In the genomic region with DNA sequence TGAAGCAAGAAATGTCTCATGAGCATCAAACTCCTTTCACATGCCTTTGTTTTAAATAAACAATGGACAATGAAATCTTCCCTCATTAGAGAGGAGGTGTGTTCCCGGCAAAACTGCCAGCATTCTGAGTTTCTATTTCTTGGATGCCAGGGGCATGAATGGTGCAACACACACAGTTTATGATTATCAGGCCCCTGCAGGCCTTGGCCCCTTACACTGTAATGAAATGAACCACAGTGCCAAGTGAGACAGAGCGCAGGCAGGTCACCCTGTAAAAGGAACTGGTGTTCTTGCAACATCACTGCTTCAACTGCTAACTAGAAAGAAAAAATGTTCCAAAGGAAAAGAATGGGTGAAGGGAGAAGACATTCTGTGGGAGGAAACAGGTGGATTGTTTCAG, we compare ENCODE assay signal across 29 cellular contexts. TPM values are rescaled to one million over a fixed set of nuclear protein-coding genes. Genes with fewer than 3 reads are reported as not detected.
DNase-seq lines count a peak whose midpoint lies in the region; ATAC-seq, FAIRE-seq and TF ChIP-seq lines count a peak whose summit lies in the region.
"Had no signal": no experiment of that assay in that cellular context is flagged by ENCODE, and none has a peak within 500 bp of the region (broad histone marks: within the 10 kb centered on the region; RNA-seq: fewer than 3 reads in every experiment).

No MANE protein-coding gene starts in this region.

- ATAC-seq in K562 = no peak
- ATAC-seq in left lobe of liver = no peak
- ATAC-seq: stimulated activated effector memory CD8-positive, alpha-beta T cell treated with anti-CD3 and anti-CD28 coated beads, Interleukin-12 subunit alpha, Interleukin-12 subunit beta, amount 100 ng/mL, for 72 hours had no signal

- DNase-seq in Calu3 (peak; percentile 51), NOMO-1 treated with DMSO at 0.1 percent for 48 hours (lab: John Stamatoyannopoulos, UW; ENCODE audit: unreplicated experiment) (peak; percentile 73), K562 (ENCODE audit: extremely low read depth in 1 of 4, low spot score in 3 of 4) (no peak), kidney tubule cell (ENCODE audit: low spot score) (peak; percentile 39), NCI-H2171 (lab: John Stamatoyannopoulos, UW) (no peak), HFFc6 (no peak), left lobe of liver (ENCODE audit: low spot score) (no peak), HuH-7 (ENCODE audit: low spot score) (no peak)
- DNase-seq: activated CD4-positive, alpha-beta T cell treated with anti-CD3 and anti-CD28 coated beads, Interleukin-2, amount 50 U/mL, for 48 hours; activated CD8-positive, alpha-beta memory T cell treated with anti-CD3 and anti-CD28 coated beads, Interleukin-2, amount 50 U/mL, for 4 hours; activated naive CD8-positive, alpha-beta T cell treated with anti-CD3 and anti-CD28 coated beads for 36 hours; cerebellar nuclear complex; gastrocnemius medialis; hippocampal formation; immature natural killer cell; KG1; left ventricle myocardium inferior; naive B cell; NCI-H1048; NCI-H187 treated with DMSO at 0.1 percent for 48 hours; NCI-H69; nucleus accumbens; small intestine; stimulated activated CD4-positive, alpha-beta T cell treated with anti-CD3 and anti-CD28 coated beads, Interleukin-2, amount 100 ng/mL, for 24 hours; uterus had no signal

- H3K4me1 ChIP-seq in K562 (replicated peaks in 1 of 2; ENCODE audit: control insufficient read depth in 2 of 2, insufficient read depth in 2 of 2, low read length in 2 of 2) = peaks cover 33 to 43% of the 10 kb centered on the region in 2 experiments
- H3K4me1 ChIP-seq: uterus had no signal

- H3K9ac ChIP-seq in K562 (ENCODE audit: insufficient read depth in 1 of 2, low read depth in 2 of 2, low read length in 2 of 2) = no peak overlapping the region
- H3K9ac ChIP-seq: BLaER1 treated with 17β-estradiol and CSF1 and Interleukin-3, amounts not matched to agents 10 nM and 100 nM had no signal

- no TSS peak for BruUV-seq in Calu3 (replicated peaks; lab: Mats Ljungman, UMichigan)
- BruUV-seq in K562 (replicated peaks; lab: Mats Ljungman, UMichigan) = no TSS peak

- WGBS in K562 (ENCODE audit: insufficient coverage, low coverage, missing lambda C conversion rate) = 47% methylated on average over 2 of the region's 2 CpGs

- TF ChIP-seq POLR2A in K562 (conservative IDR thresholded peaks at IDR 0.05) = no peak

- no peaks in the 10 kb centered on the region for H3K27me3 Mint-ChIP-seq in Calu3 (ENCODE audit: unreplicated experiment)
- H3K27me3 Mint-ChIP-seq in HFFc6 (ENCODE audit: insufficient read depth) = peaks cover 3% of the 10 kb centered on the region
- H3K27me3 Mint-ChIP-seq: activated naive CD8-positive, alpha-beta T cell treated with anti-CD3 and anti-CD28 coated beads for 36 hours; naive B cell had no signal

- no peak overlapping the region for H3K4me2 ChIP-seq in K562 (ENCODE audit: insufficient read depth, low read length)
- H3K4me2 ChIP-seq: BLaER1 treated with 17β-estradiol and CSF1 and Interleukin-3, amounts not matched to agents 10 nM and 100 nM had no signal

- H3K27ac Mint-ChIP-seq in Calu3 (ENCODE audit: unreplicated experiment) (no peak overlapping the region), HFFc6 (no peak overlapping the region)
- H3K27ac Mint-ChIP-seq: activated naive CD8-positive, alpha-beta T cell treated with anti-CD3 and anti-CD28 coated beads for 36 hours; immature natural killer cell; naive B cell; stimulated activated effector memory CD8-positive, alpha-beta T cell treated with anti-CD3 and anti-CD28 coated beads, Interleukin-12 subunit alpha, Interleukin-12 subunit beta, amount 100 ng/mL, for 72 hours had no signal

- no peaks in the 10 kb centered on the region for H3K9me3 ChIP-seq in K562 (replicated peaks; ENCODE audit: control insufficient read depth, insufficient read depth, low read depth, low read length)
- H3K9me3 ChIP-seq: BLaER1 treated with 17β-estradiol and CSF1 and Interleukin-3, amounts not matched to agents 10 nM and 100 nM; gastrocnemius medialis; left ventricle myocardium inferior; uterus had no signal

- H3K36me3 Mint-ChIP-seq in Calu3 (ENCODE audit: insufficient read depth, unreplicated experiment) (peaks cover 20% of the 10 kb centered on the region), HFFc6 (ENCODE audit: low read depth) (0 out of 2 replicates have a peak, but pooled peaks cover 5% of the 10 kb centered on the region)
- H3K36me3 Mint-ChIP-seq: immature natural killer cell; naive B cell; stimulated activated effector memory CD8-positive, alpha-beta T cell treated with anti-CD3 and anti-CD28 coated beads, Interleukin-12 subunit alpha, Interleukin-12 subunit beta, amount 100 ng/mL, for 72 hours had no signal

- H3K79me2 ChIP-seq in K562 (ENCODE audit: control insufficient read depth, insufficient read depth, low read length) = peaks cover 12% of the 10 kb centered on the region

- no peak overlapping the region for H3K4me3 ChIP-seq in K562
- H3K4me3 ChIP-seq: BLaER1 treated with 17β-estradiol and CSF1 and Interleukin-3, amounts not matched to agents 10 nM and 100 nM; gastrocnemius medialis; left ventricle myocardium inferior; uterus had no signal

- H3K9me3 Mint-ChIP-seq in Calu3 (ENCODE audit: low read depth, unreplicated experiment) (no peaks in the 10 kb centered on the region), HFFc6 (no peaks in the 10 kb centered on the region)
- H3K9me3 Mint-ChIP-seq: activated naive CD8-positive, alpha-beta T cell treated with anti-CD3 and anti-CD28 coated beads for 36 hours; immature natural killer cell; naive B cell; stimulated activated effector memory CD8-positive, alpha-beta T cell treated with anti-CD3 and anti-CD28 coated beads, Interleukin-12 subunit alpha, Interleukin-12 subunit beta, amount 100 ng/mL, for 72 hours had no signal

- H3K4me1 Mint-ChIP-seq in Calu3 (ENCODE audit: low read depth, unreplicated experiment) = peaks cover 60% of the 10 kb centered on the region
- peaks cover 58% of the 10 kb centered on the region for H3K4me1 Mint-ChIP-seq in HFFc6 (ENCODE audit: low read depth)

- H4K20me1 ChIP-seq in K562 (replicated peaks; ENCODE audit: control insufficient read depth, insufficient read depth, low read length) = no peaks in the 10 kb centered on the region
- H4K20me1 ChIP-seq: BLaER1 treated with 17β-estradiol and CSF1 and Interleukin-3, amounts not matched to agents 10 nM and 100 nM had no signal

- no peaks in the 10 kb centered on the region for H3K36me3 ChIP-seq in K562 (ENCODE audit: control insufficient read depth, insufficient read depth, low read length)
- H3K36me3 ChIP-seq: gastrocnemius medialis, left ventricle myocardium inferior, uterus had no signal

- TF ChIP-seq RAD21 in K562 (CRISPR knock-in tag; conservative IDR thresholded peaks at IDR 0.05 in 1 of 2, IDR thresholded peaks at IDR 0.05 in 1 of 2) = no peak

- in situ Hi-C loops in K562 (cut with MboI) = no loop called here

- CTCF ChIA-PET in Calu3 (lab: Charles Lee) = no interaction called here
- CTCF ChIA-PET in K562 (lab: Yijun Ruan, JAX; ENCODE audit: low intra/inter-chr PET ratio) = no interaction called here

- intact Hi-C loops in Calu3 (cut with micrococcal nuclease; ENCODE audit: unreplicated experiment) = no loop called here
- intact Hi-C loops in K562 (cut with micrococcal nuclease) = no loop called here

- no peak overlapping the region for H3K4me3 Mint-ChIP-seq in Calu3 (ENCODE audit: low read depth, unreplicated experiment)
- H3K4me3 Mint-ChIP-seq in HFFc6 = no peak overlapping the region
- H3K4me3 Mint-ChIP-seq: activated naive CD8-positive, alpha-beta T cell treated with anti-CD3 and anti-CD28 coated beads for 36 hours; immature natural killer cell; stimulated activated effector memory CD8-positive, alpha-beta T cell treated with anti-CD3 and anti-CD28 coated beads, Interleukin-12 subunit alpha, Interleukin-12 subunit beta, amount 100 ng/mL, for 72 hours had no signal

- H3K9me1 ChIP-seq in K562 (ENCODE audit: control insufficient read depth, insufficient read depth, low read length) = peaks cover 5% of the 10 kb centered on the region

- TF ChIP-seq EP300 in K562 (IDR thresholded peaks at IDR 0.05; ENCODE audit: low read length) = no peak

- FAIRE-seq in K562 (lab: Jason Lieb, UNC) = no peak
- FAIRE-seq: D721Med, GM19239, small intestine had no signal

- H3K27ac ChIP-seq in K562 (ENCODE audit: extremely low read depth, low read depth, low read length) = no peak overlapping the region
- H3K27ac ChIP-seq: BLaER1 treated with 17β-estradiol and CSF1 and Interleukin-3, amounts not matched to agents 10 nM and 100 nM; left ventricle myocardium inferior; uterus had no signal

- TF ChIP-seq CTCF in Calu3 (IDR thresholded peaks at IDR 0.05; ENCODE audit: unreplicated experiment) (no peak), K562 (IDR thresholded peaks at IDR 0.05 in 2 of 3, conservative IDR thresholded peaks at IDR 0.05 in 1 of 3; ENCODE audit: insufficient read depth in 2 of 3, low read depth in 1 of 3, low read length in 3 of 3) (no peak), HFFc6 (IDR thresholded peaks at IDR 0.05) (no peak)

- POLR2A ChIA-PET in K562 (lab: Yijun Ruan, JAX) = no interaction called here

- H2AFZ ChIP-seq in K562 (ENCODE audit: low read depth, low read length) = no peak overlapping the region

- H3K27me3 ChIP-seq in K562 (ENCODE audit: control insufficient read depth in 2 of 2, insufficient read depth in 2 of 2, low read length in 2 of 2) = no peaks in the 10 kb centered on the region
- H3K27me3 ChIP-seq: BLaER1 treated with 17β-estradiol and CSF1 and Interleukin-3, amounts not matched to agents 10 nM and 100 nM; gastrocnemius medialis; uterus had no signal

RNA-seq across cellular contexts. Expression of a gene that starts 3.8 kb away (rescaled TPM):
- total RNA-seq in Calu3 (2022) = 29.2 TPM in 2 replicates
- 43.3 and 43.8 TPM in 2 replicates for total RNA-seq in K562 (2011; cell fraction: chromatin; rRNA removed; ENCODE audit: low replicate concordance)
- 42.9 and 48.8 TPM in 2 replicates for total RNA-seq in K562 (2011; cell fraction: nucleolus; rRNA removed)
- total RNA-seq in K562 (2011; cell fraction: nucleoplasm; rRNA removed) = 52.9 and 57.7 TPM in 2 replicates
- total RNA-seq in K562 (2014; rRNA removed) = 30.5 and 34.4 TPM in 2 replicates
- total RNA-seq in K562 (2014; rRNA removed; fragmentation: Illumina TruSeq; extraction: Trizol) = 54.7 and 62.1 TPM in 2 replicates
- 44.5 and 46.0 TPM in 2 replicates for total RNA-seq in K562 (2015; rRNA removed; fragmentation: Illumina TruSeq; extraction: Trizol)
- 38.9 and 40.3 TPM in 2 replicates for total RNA-seq in K562 (2021)
- polyA plus RNA-seq in K562 (2011; rRNA removed) = 59.3 and 60.4 TPM in 2 replicates
- polyA plus RNA-seq in K562 (2011; cell fraction: cytosol; rRNA removed) = 50.8 and 72.2 TPM in 2 replicates
- polyA plus RNA-seq in K562 (2011; cell fraction: nucleus; rRNA removed) = 31.5 and 37.4 TPM in 2 replicates
- 49.3 and 58.4 TPM in 2 replicates for polyA plus RNA-seq in K562 (2012)
- 56.4 and 59.3 TPM in 2 replicates for polyA plus RNA-seq in K562 (2014; fragmentation: Illumina TruSeq; extraction: Trizol)
- 10 to 100 TPM; 92.9 to 97.9 TPM for polyA plus RNA-seq in K562 (2014; fragmentation: Nextera tagmentation; extraction: Ambion mirVana)
- 39.1 and 49.9 TPM in 2 replicates for polyA plus RNA-seq in K562 (2014; rRNA removed)
- polyA minus RNA-seq in K562 (2011; rRNA and poly(A)+ RNA removed) = 54.5 and 72.3 TPM in 2 replicates
- 14.7 and 28.0 TPM in 2 replicates for polyA minus RNA-seq in K562 (2011; cell fraction: cytosol; rRNA and poly(A)+ RNA removed)
- 22.5 and 45.2 TPM in 2 replicates for polyA minus RNA-seq in K562 (2011; cell fraction: nucleus; rRNA and poly(A)+ RNA removed)
- 10 to 100 TPM; 14.2 to 17.1 (median 15.3) TPM for total RNA-seq in HFFc6 (2021; fragmentation: NEBNext Ultra II Directional; extraction: Animal tissue kit (Norgen Biotek cat#: 25700))
- 7.6 TPM for total RNA-seq in left lobe of liver

RNA-seq across cellular contexts. Expression of a gene that starts 27.2 kb away (rescaled TPM):
- not detected in 2 replicates for total RNA-seq in Calu3 (2022)
- not detected in 2 replicates for total RNA-seq in K562 (2011; cell fraction: chromatin; rRNA removed; ENCODE audit: low replicate concordance)
- not detected in 2 replicates for total RNA-seq in K562 (2011; cell fraction: nucleolus; rRNA removed)
- not detected in 2 replicates for total RNA-seq in K562 (2011; cell fraction: nucleoplasm; rRNA removed)
- not detected in 2 replicates for total RNA-seq in K562 (2014; rRNA removed)
- not detected in 2 replicates for total RNA-seq in K562 (2014; rRNA removed; fragmentation: Illumina TruSeq; extraction: Trizol)
- total RNA-seq in K562 (2015; rRNA removed; fragmentation: Illumina TruSeq; extraction: Trizol) = not detected in 2 replicates
- not detected in 2 replicates for total RNA-seq in K562 (2021)
- polyA plus RNA-seq in K562 (2011; rRNA removed) = 0.08 TPM in 1 of 2 replicates, not detected in the other
- not detected in 2 replicates for polyA plus RNA-seq in K562 (2011; cell fraction: cytosol; rRNA removed)
- not detected in 2 replicates for polyA plus RNA-seq in K562 (2011; cell fraction: nucleus; rRNA removed)
- not detected in 2 replicates for polyA plus RNA-seq in K562 (2012)
- polyA plus RNA-seq in K562 (2014; fragmentation: Illumina TruSeq; extraction: Trizol) = 0.19 TPM in 1 of 2 replicates, not detected in the other
- not detected for polyA plus RNA-seq in K562 (2014; fragmentation: Nextera tagmentation; extraction: Ambion mirVana)
- not detected in 2 replicates for polyA plus RNA-seq in K562 (2014; rRNA removed)
- polyA minus RNA-seq in K562 (2011; rRNA and poly(A)+ RNA removed) = not detected in 2 replicates
- polyA minus RNA-seq in K562 (2011; cell fraction: cytosol; rRNA and poly(A)+ RNA removed) = not detected in 2 replicates
- polyA minus RNA-seq in K562 (2011; cell fraction: nucleus; rRNA and poly(A)+ RNA removed) = not detected in 2 replicates
- total RNA-seq in HFFc6 (2021; fragmentation: NEBNext Ultra II Directional; extraction: Animal tissue kit (Norgen Biotek cat#: 25700)) = not detected
- not detected for total RNA-seq in left lobe of liver
- total RNA-seq: activated naive CD8-positive, alpha-beta T cell treated with anti-CD3 and anti-CD28 coated beads for 36 hours; uterus had no signal
- polyA plus RNA-seq: immature natural killer cell had no signal

Comparison
In these comparisons a context has a peak if more than half of its experiments do, and no peak if none do; other contexts are left out.
1. DNase-seq: peak in Calu3 (single experiment), NOMO-1 treated with DMSO at 0.1 percent for 48 hours (single experiment) and kidney tubule cell (single experiment); none in K562 (0 of 4), NCI-H2171 (single experiment), HFFc6 (single experiment), left lobe of liver (single experiment) and HuH-7 (single experiment).